Comparison of ENCODE assay signal across 27 cellular contexts in genomic region chr12:132496270-132496669, GRCh38. TPM values are rescaled to one million over a fixed set of nuclear protein-coding genes. Genes with fewer than 3 reads are reported as not detected.
A peak's percentile ranks its signal among the peaks of the same experiment; 100 is the strongest.
DNase-seq lines count a peak whose midpoint lies in the region; ATAC-seq and TF ChIP-seq lines count a peak whose summit lies in the region.
"Had no signal": no experiment of that assay in that cellular context is flagged by ENCODE, and none has a peak within 500 bp of the region (broad histone marks: within the 10 kb centered on the region; RNA-seq: fewer than 3 reads in every experiment).

No MANE protein-coding gene starts in this region.

- no peak overlapping the region for H3K4me3 ChIP-seq in testis
- no peak overlapping the region for H3K4me3 ChIP-seq in CD8-positive, alpha-beta memory T cell (ENCODE audit: low read length)
- H3K4me3 ChIP-seq: adrenal gland, heart right ventricle, lung had no signal

- no peak for DNase-seq in activated CD4-positive, alpha-beta memory T cell treated with anti-CD3 and anti-CD28 coated beads, Interleukin-2, amount 10 ng/mL, durations not matched to agents 7 days and 5 days
- no peak for DNase-seq in activated CD4-positive, alpha-beta memory T cell treated with anti-CD3 and anti-CD28 coated beads for 36 hours
- DNase-seq in WTC11 (ENCODE audit: low spot score): no peak
- DNase-seq in testis: no peak
- no peak for DNase-seq in effector CD4-positive, alpha-beta T cell
- no peak for DNase-seq in CD8-positive, alpha-beta memory T cell
- DNase-seq: activated T-cell treated with anti-CD3 and anti-CD28 coated beads, Interleukin-2, amount 50 U/mL, for 48 hours; AML-193; Calu3; DMS79 treated with DMSO at 0.1 percent for 48 hours; effector memory CD4-positive, alpha-beta T cell; erythroblast; GF-D8; heart right ventricle; NCI-H1092; NCI-H187 treated with DMSO at 0.1 percent for 48 hours; NCI-H526; SIG-M5; stimulated activated CD4-positive, alpha-beta T cell treated with anti-CD3 and anti-CD28 coated beads, Interleukin-15, amount 100 ng/mL, for 24 hours; stimulated activated naive CD4-positive, alpha-beta T cell treated with Interleukin-2 at 50 U/mL for 16 hours had no signal

- 74 to 81% methylated on average over 14 of the region's 14 CpGs for WGBS in testis, 2 donors

- H3K36me3 Mint-ChIP-seq in activated CD4-positive, alpha-beta memory T cell treated with anti-CD3 and anti-CD28 coated beads, Interleukin-2, amount 10 ng/mL, durations not matched to agents 7 days and 5 days (ENCODE audit: low read depth): peaks cover 9% of the 10 kb centered on the region
- H3K36me3 Mint-ChIP-seq in activated CD4-positive, alpha-beta memory T cell treated with anti-CD3 and anti-CD28 coated beads for 36 hours: no peaks in the 10 kb centered on the region
- H3K36me3 Mint-ChIP-seq in WTC11: no peaks in the 10 kb centered on the region
- H3K36me3 Mint-ChIP-seq in nephron (ENCODE audit: low read depth): no peaks in the 10 kb centered on the region
- peaks cover 0 to 17% (median 0%) of the 10 kb centered on the region in 3 donors for H3K36me3 Mint-ChIP-seq in CD8-positive, alpha-beta memory T cell

- TF ChIP-seq POLR2A in testis (IDR thresholded peaks at IDR 0.05): no peak

- peak overlapping the region; percentile 48 to 70 for H3K27ac ChIP-seq in testis
- H3K27ac ChIP-seq in CD8-positive, alpha-beta memory T cell (ENCODE audit: low read depth, low read length): no peak overlapping the region

- no peaks in the 10 kb centered on the region for H3K9me3 Mint-ChIP-seq in activated CD4-positive, alpha-beta memory T cell treated with anti-CD3 and anti-CD28 coated beads, Interleukin-2, amount 10 ng/mL, durations not matched to agents 7 days and 5 days
- H3K9me3 Mint-ChIP-seq in activated CD4-positive, alpha-beta memory T cell treated with anti-CD3 and anti-CD28 coated beads for 36 hours: no peaks in the 10 kb centered on the region
- H3K9me3 Mint-ChIP-seq in WTC11 (no peaks in the 10 kb centered on the region), nephron (no peaks in the 10 kb centered on the region)
- no peaks in the 10 kb centered on the region for H3K9me3 Mint-ChIP-seq in CD8-positive, alpha-beta memory T cell

- no peaks in the 10 kb centered on the region for H3K36me3 ChIP-seq in testis (ENCODE audit: low read depth, missing control alignments)
- H3K36me3 ChIP-seq in CD8-positive, alpha-beta memory T cell (ENCODE audit: insufficient read depth, low read length): no peaks in the 10 kb centered on the region
- H3K36me3 ChIP-seq: adrenal gland, breast epithelium had no signal

- H3K4me3 Mint-ChIP-seq in activated CD4-positive, alpha-beta memory T cell treated with anti-CD3 and anti-CD28 coated beads, Interleukin-2, amount 10 ng/mL, durations not matched to agents 7 days and 5 days: no peak overlapping the region
- no peak overlapping the region for H3K4me3 Mint-ChIP-seq in activated CD4-positive, alpha-beta memory T cell treated with anti-CD3 and anti-CD28 coated beads for 36 hours
- H3K4me3 Mint-ChIP-seq in WTC11 (no peak overlapping the region), nephron (peak overlapping the region in 2 of 3 experiments; percentile 36 to 51)
- peak overlapping the region in 3 of 7 donors; percentile 47 to 84 (median 78) for H3K4me3 Mint-ChIP-seq in CD8-positive, alpha-beta memory T cell

- peaks cover 18% of the 10 kb centered on the region for H3K4me1 Mint-ChIP-seq in activated CD4-positive, alpha-beta memory T cell treated with anti-CD3 and anti-CD28 coated beads, Interleukin-2, amount 10 ng/mL, durations not matched to agents 7 days and 5 days
- H3K4me1 Mint-ChIP-seq in activated CD4-positive, alpha-beta memory T cell treated with anti-CD3 and anti-CD28 coated beads for 36 hours (ENCODE audit: low read depth): peaks cover 68% of the 10 kb centered on the region
- H3K4me1 Mint-ChIP-seq in WTC11 (peaks cover 9% of the 10 kb centered on the region), nephron (peaks cover 40% of the 10 kb centered on the region)
- H3K4me1 Mint-ChIP-seq in CD8-positive, alpha-beta memory T cell: peaks cover 53 to 96% (median 56%) of the 10 kb centered on the region in 3 donors

- ATAC-seq in WTC11: no peak
- ATAC-seq in HG03432 (IDR thresholded peaks at IDR 0.05; ENCODE audit: unreplicated experiment): no peak
- ATAC-seq: activated CD4-positive, CD25-positive, alpha-beta regulatory T cell treated with anti-CD3 and anti-CD28 coated beads, Interleukin-2, amount 50 U/mL, for 24 hours; sciatic nerve had no signal

- POLR2A ChIA-PET in activated CD4-positive, alpha-beta memory T cell treated with anti-CD3 and anti-CD28 coated beads, Interleukin-2, amount 10 ng/mL, durations not matched to agents 7 days and 5 days (lab: Charles Lee): no interaction called here
- POLR2A ChIA-PET in activated CD4-positive, alpha-beta memory T cell treated with anti-CD3 and anti-CD28 coated beads for 36 hours (lab: Charles Lee): no interaction called here
- POLR2A ChIA-PET in WTC11 (lab: Charles Lee): no interaction called here
- POLR2A ChIA-PET in CD8-positive, alpha-beta memory T cell (lab: Charles Lee): no interaction called here

- no peaks in the 10 kb centered on the region for H3K9me3 ChIP-seq in testis
- no peaks in the 10 kb centered on the region for H3K9me3 ChIP-seq in CD8-positive, alpha-beta memory T cell (ENCODE audit: low read length)
- H3K9me3 ChIP-seq: adrenal gland, breast epithelium, heart right ventricle had no signal

- H3K27me3 Mint-ChIP-seq in activated CD4-positive, alpha-beta memory T cell treated with anti-CD3 and anti-CD28 coated beads, Interleukin-2, amount 10 ng/mL, durations not matched to agents 7 days and 5 days: no peaks in the 10 kb centered on the region
- no peaks in the 10 kb centered on the region for H3K27me3 Mint-ChIP-seq in activated CD4-positive, alpha-beta memory T cell treated with anti-CD3 and anti-CD28 coated beads for 36 hours
- H3K27me3 Mint-ChIP-seq in WTC11 (ENCODE audit: low read depth) (peaks cover 3% of the 10 kb centered on the region; the same call in 1 of the 2 replicates), nephron (ENCODE audit: low read depth) (no peaks in the 10 kb centered on the region)
- H3K27me3 Mint-ChIP-seq in CD8-positive, alpha-beta memory T cell: peaks cover 0 to 1% of the 10 kb centered on the region in 2 donors

- H3K27ac Mint-ChIP-seq in activated CD4-positive, alpha-beta memory T cell treated with anti-CD3 and anti-CD28 coated beads, Interleukin-2, amount 10 ng/mL, durations not matched to agents 7 days and 5 days: peak overlapping the region; percentile 4
- no peak overlapping the region for H3K27ac Mint-ChIP-seq in activated CD4-positive, alpha-beta memory T cell treated with anti-CD3 and anti-CD28 coated beads for 36 hours
- H3K27ac Mint-ChIP-seq in WTC11 (peak overlapping the region; percentile 7; the same call in 1 of the 2 replicates), nephron (peak overlapping the region in 1 of 3 experiments; percentile 35)
- H3K27ac Mint-ChIP-seq in CD8-positive, alpha-beta memory T cell: peak overlapping the region in 1 of 8 donors; percentile 69

- intact Hi-C loops in activated CD4-positive, alpha-beta memory T cell treated with anti-CD3 and anti-CD28 coated beads for 36 hours (cut with micrococcal nuclease): no loop called here
- intact Hi-C loops in testis (cut with DNase I; ENCODE audit: low total_unique reads): no loop called here

- H3K4me1 ChIP-seq in testis: peaks cover 88% of the 10 kb centered on the region
- peaks cover 73% of the 10 kb centered on the region for H3K4me1 ChIP-seq in CD8-positive, alpha-beta memory T cell (ENCODE audit: insufficient read depth, low read length)

- CTCF ChIA-PET in activated CD4-positive, alpha-beta memory T cell treated with anti-CD3 and anti-CD28 coated beads, Interleukin-2, amount 10 ng/mL, durations not matched to agents 7 days and 5 days (lab: Charles Lee): no interaction called here
- CTCF ChIA-PET in activated CD4-positive, alpha-beta memory T cell treated with anti-CD3 and anti-CD28 coated beads for 36 hours (lab: Charles Lee): no interaction called here
- CTCF ChIA-PET in WTC11 (lab: Charles Lee): no interaction called here
- CTCF ChIA-PET in CD8-positive, alpha-beta memory T cell (lab: Charles Lee): no interaction called here

- TF ChIP-seq CTCF in WTC11 (IDR thresholded peaks at IDR 0.05): no peak
- no peak for TF ChIP-seq CTCF in nephron (IDR thresholded peaks at IDR 0.05; ENCODE audit: unreplicated experiment in 3 of 3)
- no peak for TF ChIP-seq CTCF in testis (IDR thresholded peaks at IDR 0.05)

- no peaks in the 10 kb centered on the region for H3K27me3 ChIP-seq in testis
- no peaks in the 10 kb centered on the region for H3K27me3 ChIP-seq in CD8-positive, alpha-beta memory T cell (ENCODE audit: insufficient read depth, low read length, poor library complexity, severe bottlenecking)
- H3K27me3 ChIP-seq: adrenal gland, breast epithelium, heart right ventricle had no signal

TF ChIP-seq in WTC11, 78 proteins besides CTCF, POLR2A, EP300 and RAD21 (continues in another document):
- TF ChIP-seq STAT6 (CRISPR knock-in tag; conservative IDR thresholded peaks at IDR 0.05; ENCODE audit: low read depth): no peak

RNA-seq across cellular contexts. Expression of gene FBRSL1, which starts 6.3 kb away (rescaled TPM):
- total RNA-seq in activated CD4-positive, alpha-beta memory T cell treated with anti-CD3 and anti-CD28 coated beads, Interleukin-2, amount 10 ng/mL, durations not matched to agents 7 days and 5 days: 10 to 100 TPM; 36.7 to 47.0 TPM
- total RNA-seq in activated CD4-positive, alpha-beta memory T cell treated with anti-CD3 and anti-CD28 coated beads for 36 hours: 10 to 100 TPM; 38.8 to 41.7 TPM
- total RNA-seq in WTC11 (2021) (120 to 129 TPM (median 126 TPM) in 3 replicates), testis (10 to 100 TPM; 88.3 to 98.9 TPM)
- 51.1 TPM for polyA plus RNA-seq in testis (ENCODE audit: insufficient read depth, low read depth, low replicate concordance)
- 10 to 100 TPM; 58.1 to 62.1 TPM for total RNA-seq in CD8-positive, alpha-beta memory T cell
- 1.4 TPM for polyA plus RNA-seq in CD8-positive, alpha-beta memory T cell

Comparison
In these comparisons a context has a peak if more than half of its experiments do, and no peak if none do; other contexts are left out.
1. H3K4me3 Mint-ChIP-seq: peak in nephron (2 of 3); none in activated CD4-positive, alpha-beta memory T cell treated with anti-CD3 and anti-CD28 coated beads, Interleukin-2, amount 10 ng/mL, durations not matched to agents 7 days and 5 days (single experiment), activated CD4-positive, alpha-beta memory T cell treated with anti-CD3 and anti-CD28 coated beads for 36 hours (single experiment) and WTC11 (single experiment).